Comparison of ENCODE assay signal across 8 cellular contexts in genomic region chr7:108525327-108525984, GRCh38. TPM values are rescaled to one million over a fixed set of nuclear protein-coding genes. Genes with fewer than 3 reads are reported as not detected.
DNase-seq lines count a peak whose midpoint lies in the region; ATAC-seq, FAIRE-seq and TF ChIP-seq lines count a peak whose summit lies in the region.

No MANE protein-coding gene starts in this region.

- no peaks in the 10 kb centered on the region for H4K20me1 ChIP-seq in DOHH2 (ENCODE audit: control insufficient read depth, insufficient read depth, low read depth, low read length)

- no peaks in the 10 kb centered on the region for H3K9me3 ChIP-seq in DOHH2 (ENCODE audit: control insufficient read depth, insufficient read depth, low read length)
- no peaks in the 10 kb centered on the region for H3K9me3 ChIP-seq in iPS-18c (ENCODE audit: control insufficient read depth, insufficient read depth, low read length)
- no peaks in the 10 kb centered on the region for H3K9me3 ChIP-seq in small intestine (ENCODE audit: control insufficient read depth, low read depth)

- peak overlapping the region; percentile 69 for H3K4me2 ChIP-seq in DOHH2 (ENCODE audit: low read length)

- peak; percentile 86 for DNase-seq in NCI-H82 treated with DMSO at 0.1 percent for 48 hours (lab: John Stamatoyannopoulos, UW; ENCODE audit: unreplicated experiment)
- peak; percentile 49 for DNase-seq in astrocyte of the cerebellum (ENCODE audit: low read depth)
- peak; percentile 56 for DNase-seq in small intestine
- DNase-seq in KBM-7, result no peak

- peaks cover 37% of the 10 kb centered on the region for H3K4me1 ChIP-seq in DOHH2 (ENCODE audit: control insufficient read depth, low read length)
- H3K4me1 ChIP-seq in small intestine (ENCODE audit: control insufficient read depth in 2 of 2, insufficient read depth in 1 of 2, low read depth in 1 of 2, low read length in 1 of 2), result peaks cover 4 to 7% of the 10 kb centered on the region in 2 donors

- peak; percentile 63 for ATAC-seq in GM19455 (IDR thresholded peaks at IDR 0.05; ENCODE audit: unreplicated experiment)
- ATAC-seq in HG03442 (IDR thresholded peaks at IDR 0.05; ENCODE audit: unreplicated experiment), result peak; percentile 40

- H3F3A ChIP-seq in DOHH2 (ENCODE audit: control insufficient read depth, insufficient read depth), result no peaks in the 10 kb centered on the region

- peak overlapping the region; percentile 61 for H3K27ac ChIP-seq in DOHH2 (ENCODE audit: low read depth, low read length)
- peak overlapping the region; percentile 95 to 97 for H3K27ac ChIP-seq in small intestine (ENCODE audit: low read depth in 1 of 2, low read length in 1 of 2)

- H3K9me2 ChIP-seq in DOHH2 (replicated peaks; ENCODE audit: control insufficient read depth, low read length), result no peaks in the 10 kb centered on the region

- WGBS in small intestine, 3 donors, result 0% methylated on average over 21 to 22 of the region's 22 CpGs

- TF ChIP-seq CTCF in DOHH2 (IDR thresholded peaks at IDR 0.05; ENCODE audit: low read depth, low read length, poor library complexity, severe bottlenecking) (no peak), astrocyte of the cerebellum (IDR thresholded peaks at IDR 0.05; ENCODE audit: low read depth, low read length, missing control alignments) (no peak)

- in situ Hi-C loops in astrocyte of the cerebellum (cut with HindIII; ENCODE audit: low sequenced_read_pairs) (no loop called here), KBM-7 (cut with MboI; ENCODE audit: low pct_unique_long_range_greater_than_20kb, low sequenced_read_pairs) (no loop called here)

- H3K4me3 ChIP-seq in DOHH2 (ENCODE audit: low read length) (peak overlapping the region; percentile 87), astrocyte of the cerebellum (ENCODE audit: low read depth, low read length) (peak overlapping the region; percentile 83), iPS-18c (ENCODE audit: insufficient read depth, low read depth, low read length) (peak overlapping the region; percentile 94), small intestine (ENCODE audit: low read depth in 1 of 2, low read length in 2 of 2) (peak overlapping the region; percentile 39 to 86)

- H3K27me3 ChIP-seq in DOHH2 (ENCODE audit: control insufficient read depth, low read length) (no peaks in the 10 kb centered on the region), small intestine (ENCODE audit: control insufficient read depth in 2 of 2, insufficient read depth in 2 of 2, low read length in 2 of 2) (no peaks in the 10 kb centered on the region)

- no peaks in the 10 kb centered on the region for H3K36me3 ChIP-seq in DOHH2 (ENCODE audit: control insufficient read depth, low read length)
- peaks cover 0 to 2% of the 10 kb centered on the region in 2 donors for H3K36me3 ChIP-seq in small intestine (ENCODE audit: control insufficient read depth in 2 of 2, insufficient read depth in 2 of 2, low read length in 2 of 2)

- H3K79me2 ChIP-seq in DOHH2 (ENCODE audit: control insufficient read depth, low read length), result peaks cover 47% of the 10 kb centered on the region

- no peak for FAIRE-seq in small intestine (lab: Jason Lieb, UNC)

RNA-seq across cellular contexts. Expression of gene PNPLA8, which starts 0.5 kb away (rescaled TPM):
- 10 to 100 TPM in 1 of 3 donors, 1 to 10 TPM in 2; 8.3 to 12.2 (median 8.6) TPM for polyA plus RNA-seq in small intestine

RNA-seq across cellular contexts. Expression of gene THAP5, which starts 44.0 kb away (rescaled TPM):
- polyA plus RNA-seq in small intestine, result 10 to 100 TPM in 2 of 3 donors, 1 to 10 TPM in 1; 8.4 to 10.3 (median 10.1) TPM

RNA-seq across cellular contexts. Expression of gene DNAJB9, which starts 44.2 kb away (rescaled TPM):
- polyA plus RNA-seq in small intestine, result 10 to 100 TPM in 2 of 3 donors, 1 to 10 TPM in 1; 3.4 to 13.2 (median 11.2) TPM
